Comparison of ENCODE assay signal across 1 cellular context in genomic region chr6:157381631-157382621, GRCh38.
TF ChIP-seq lines count a peak whose summit lies in the region.

No MANE protein-coding gene starts in this region.

TF ChIP-seq in HepG2, 621 proteins besides CTCF, POLR2A, EP300 and RAD21 (continued from another document and continues in another):
- no peak for TF ChIP-seq UBTF (CRISPR knock-in tag; IDR thresholded peaks at IDR 0.05)
- no peak for TF ChIP-seq ZNF7 (CRISPR knock-in tag; IDR thresholded peaks at IDR 0.05)
- TF ChIP-seq MAF1 (CRISPR knock-in tag; IDR thresholded peaks at IDR 0.05; ENCODE audit: borderline replicate concordance), result no peak
- TF ChIP-seq BCLAF1 (IDR thresholded peaks at IDR 0.05), result no peak
- TF ChIP-seq GATAD1 (CRISPR knock-in tag; IDR thresholded peaks at IDR 0.05), result no peak
- 0 out of 2 replicates have a peak, but pooled peaks have one; percentile 23 for TF ChIP-seq CSRNP1 (CRISPR knock-in tag; IDR thresholded peaks at IDR 0.05)
- TF ChIP-seq ZBTB8A (CRISPR knock-in tag; IDR thresholded peaks at IDR 0.05; ENCODE audit: borderline replicate concordance, low read depth), result no peak
- no peak for TF ChIP-seq BHLHE40 (IDR thresholded peaks at IDR 0.05; ENCODE audit: low read length)
- TF ChIP-seq CREB1 (IDR thresholded peaks at IDR 0.05), result no peak
- TF ChIP-seq CREB1 (CRISPR knock-in tag; IDR thresholded peaks at IDR 0.05), result no peak
- no peak for TF ChIP-seq FOXK1 (CRISPR knock-in tag; IDR thresholded peaks at IDR 0.05; ENCODE audit: borderline replicate concordance, low read depth)
- TF ChIP-seq KDM3A (CRISPR knock-in tag; IDR thresholded peaks at IDR 0.05; ENCODE audit: low read depth), result no peak
- TF ChIP-seq KIAA2018 (CRISPR knock-in tag; IDR thresholded peaks at IDR 0.05; ENCODE audit: borderline replicate concordance), result no peak
- TF ChIP-seq ZNF747 (CRISPR knock-in tag; IDR thresholded peaks at IDR 0.05; ENCODE audit: borderline replicate concordance), result no peak
- TF ChIP-seq TCF7L2 (IDR thresholded peaks at IDR 0.05; ENCODE audit: low read depth, low read length), result no peak
- no peak for TF ChIP-seq MXD4 (CRISPR knock-in tag; IDR thresholded peaks at IDR 0.05)
- TF ChIP-seq GPBP1L1 (CRISPR knock-in tag; IDR thresholded peaks at IDR 0.05), result no peak
- no peak for TF ChIP-seq BCL3 (CRISPR knock-in tag; IDR thresholded peaks at IDR 0.05)
- peak; percentile 50 for TF ChIP-seq ZNF687 (CRISPR knock-in tag; IDR thresholded peaks at IDR 0.05)
- TF ChIP-seq NCOA5 (CRISPR knock-in tag; IDR thresholded peaks at IDR 0.05), result no peak
- no peak for TF ChIP-seq ZNF567 (CRISPR knock-in tag; IDR thresholded peaks at IDR 0.05; ENCODE audit: borderline replicate concordance)
- TF ChIP-seq GABPA (IDR thresholded peaks at IDR 0.05; ENCODE audit: low read depth, low read length), result no peak
- TF ChIP-seq GABPA (CRISPR knock-in tag; IDR thresholded peaks at IDR 0.05; ENCODE audit: low read depth), result no peak
- no peak for TF ChIP-seq ETV5 (CRISPR knock-in tag; IDR thresholded peaks at IDR 0.05; ENCODE audit: borderline replicate concordance)
- no peak for TF ChIP-seq ZNF674 (CRISPR knock-in tag; IDR thresholded peaks at IDR 0.05; ENCODE audit: low read depth)
